ENCODE assay signal across 8 cellular contexts in the genomic region with DNA sequence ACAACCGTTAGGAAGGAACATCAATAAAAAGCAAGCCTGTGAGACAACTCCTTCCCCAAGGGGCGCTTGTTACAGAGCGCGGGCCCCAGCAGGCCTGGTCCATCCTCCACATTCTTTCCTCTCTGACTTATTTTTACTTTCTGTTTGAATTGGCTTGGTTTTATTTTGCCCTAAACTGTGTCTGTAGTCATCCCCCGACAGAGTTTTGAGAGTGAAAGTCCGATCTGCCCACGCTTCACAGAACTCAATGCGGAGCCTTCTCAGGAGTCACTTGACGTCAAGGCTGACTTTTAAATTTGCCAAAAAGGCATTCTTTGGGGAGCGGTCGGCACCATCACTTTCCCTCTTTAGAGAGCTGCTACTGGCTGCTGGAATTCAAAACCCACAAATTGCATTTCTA.
DNase-seq lines count a peak whose midpoint lies in the region; TF ChIP-seq lines count a peak whose summit lies in the region.

No MANE protein-coding gene starts in this region.

- H3K9ac ChIP-seq in mammary epithelial cell (ENCODE audit: insufficient read depth, low read length) (peak overlapping the region; percentile 75), mucosa of stomach (ENCODE audit: low read length) (peak overlapping the region; percentile 53)

- TF ChIP-seq CTCF in GM06990 (IDR thresholded peaks at IDR 0.05; ENCODE audit: insufficient read depth, low read length, poor library complexity, severe bottlenecking) = no peak
- TF ChIP-seq CTCF in mammary epithelial cell (conservative IDR thresholded peaks at IDR 0.05 in 1 of 2, IDR thresholded peaks at IDR 0.05 in 1 of 2; ENCODE audit: extremely low read depth in 1 of 2, insufficient read depth in 1 of 2, low read depth in 1 of 2, low read length in 2 of 2) = peak in 1 of 2 donors; percentile 16

- peak overlapping the region; percentile 87 for H2AFZ ChIP-seq in mammary epithelial cell (ENCODE audit: low read depth, low read length)

- H3K4me2 ChIP-seq in mammary epithelial cell (ENCODE audit: insufficient read depth, low read depth, low read length) = peak overlapping the region; percentile 78

- H3K27me3 ChIP-seq in GM06990 (replicated peaks; ENCODE audit: control insufficient read depth, insufficient read depth, low read length) = no peaks in the 10 kb centered on the region
- no peaks in the 10 kb centered on the region for H3K27me3 ChIP-seq in mammary epithelial cell (ENCODE audit: insufficient read depth, low read length)
- H3K27me3 ChIP-seq in mucosa of stomach (ENCODE audit: control insufficient read depth, insufficient read depth, low read length) = no peaks in the 10 kb centered on the region

- peak overlapping the region; percentile 63 for H3K27ac ChIP-seq in mammary epithelial cell (ENCODE audit: insufficient read depth, low read depth, low read length)

- peak; percentile 67 for DNase-seq in GM06990 (ENCODE audit: extremely low read depth, insufficient read length)
- peak; percentile 10 for DNase-seq in GOT3 (lab: John Stamatoyannopoulos, UW)
- DNase-seq in T-helper 1 cell = peak in 3 of 5 donors; percentile 9 to 90 (median 39)
- DNase-seq in mammary epithelial cell = peak; percentile 77
- peak; percentile 96 for DNase-seq in stromal cell of bone marrow (ENCODE audit: low read depth)
- no peak for DNase-seq in KBM-7
- no peak for DNase-seq in HT-29 (ENCODE audit: low spot score)

- no peaks in the 10 kb centered on the region for H3K36me3 ChIP-seq in GM06990 (ENCODE audit: control insufficient read depth, insufficient read depth, low read length)
- H3K36me3 ChIP-seq in mammary epithelial cell (ENCODE audit: insufficient read depth, low read length) = no peaks in the 10 kb centered on the region
- H3K36me3 ChIP-seq in mucosa of stomach (ENCODE audit: control insufficient read depth, insufficient read depth, low read length) = no peaks in the 10 kb centered on the region

- no peaks in the 10 kb centered on the region for H4K20me1 ChIP-seq in mammary epithelial cell (ENCODE audit: insufficient read depth, low read length)

- H3K9me3 ChIP-seq in mammary epithelial cell (replicated peaks; ENCODE audit: insufficient read depth, low read length) (no peaks in the 10 kb centered on the region), mucosa of stomach (ENCODE audit: control insufficient read depth, low read length) (no peaks in the 10 kb centered on the region)

- H3K4me3 ChIP-seq in GM06990 (replicated peaks; ENCODE audit: low read depth, low read length) = no peak overlapping the region
- peak overlapping the region; percentile 20 to 31 (median 31) for H3K4me3 ChIP-seq in mammary epithelial cell (replicated peaks in 1 of 3; ENCODE audit: insufficient read depth in 1 of 3, low read depth in 2 of 3, low read length in 3 of 3)
- no peak overlapping the region for H3K4me3 ChIP-seq in mucosa of stomach (ENCODE audit: low read length)

- CTCF ChIA-PET in mammary epithelial cell (lab: Charles Lee; ENCODE audit: low non-redundant PET) = no interaction called here

- in situ Hi-C loops in mammary epithelial cell (cut with MboI; ENCODE audit: low sequenced_read_pairs in 2 of 2) = no loop called here
- in situ Hi-C loops in KBM-7 (cut with MboI; ENCODE audit: low pct_unique_long_range_greater_than_20kb, low sequenced_read_pairs) = no loop called here

- peaks cover 6% of the 10 kb centered on the region for H3K4me1 ChIP-seq in mammary epithelial cell (ENCODE audit: insufficient read depth, low read length)
- H3K4me1 ChIP-seq in mucosa of stomach (ENCODE audit: control insufficient read depth, insufficient read depth, low read length) = peaks cover 12% of the 10 kb centered on the region

- H3K79me2 ChIP-seq in mammary epithelial cell (ENCODE audit: insufficient read depth, low read length) = no peaks in the 10 kb centered on the region

- dilution Hi-C loops in mammary epithelial cell (cut with HindIII; ENCODE audit: low sequenced_read_pairs) = no loop called here

- 4% methylated on average over 11 of the region's 11 CpGs for WGBS in mammary epithelial cell (ENCODE audit: low coverage, missing lambda C conversion rate)

- TSS peak; percentile 17 for BruUV-seq in mammary epithelial cell (replicated peaks; lab: Mats Ljungman, UMichigan)

- intact Hi-C loops in mammary epithelial cell (cut with micrococcal nuclease) = no loop called here

Comparison
In these comparisons a context has a peak if more than half of its experiments do, and no peak if none do; other contexts are left out.
1. DNase-seq: peak in GM06990 (single experiment), GOT3 (single experiment), T-helper 1 cell (3 of 5), mammary epithelial cell (single experiment) and stromal cell of bone marrow (single experiment); none in KBM-7 (single experiment) and HT-29 (single experiment).
2. H3K4me3 ChIP-seq: peak in mammary epithelial cell (3 of 3); none in GM06990 (single experiment) and mucosa of stomach (single experiment).